9 cellular contexts compared by ENCODE assay signal in the genomic region with DNA sequence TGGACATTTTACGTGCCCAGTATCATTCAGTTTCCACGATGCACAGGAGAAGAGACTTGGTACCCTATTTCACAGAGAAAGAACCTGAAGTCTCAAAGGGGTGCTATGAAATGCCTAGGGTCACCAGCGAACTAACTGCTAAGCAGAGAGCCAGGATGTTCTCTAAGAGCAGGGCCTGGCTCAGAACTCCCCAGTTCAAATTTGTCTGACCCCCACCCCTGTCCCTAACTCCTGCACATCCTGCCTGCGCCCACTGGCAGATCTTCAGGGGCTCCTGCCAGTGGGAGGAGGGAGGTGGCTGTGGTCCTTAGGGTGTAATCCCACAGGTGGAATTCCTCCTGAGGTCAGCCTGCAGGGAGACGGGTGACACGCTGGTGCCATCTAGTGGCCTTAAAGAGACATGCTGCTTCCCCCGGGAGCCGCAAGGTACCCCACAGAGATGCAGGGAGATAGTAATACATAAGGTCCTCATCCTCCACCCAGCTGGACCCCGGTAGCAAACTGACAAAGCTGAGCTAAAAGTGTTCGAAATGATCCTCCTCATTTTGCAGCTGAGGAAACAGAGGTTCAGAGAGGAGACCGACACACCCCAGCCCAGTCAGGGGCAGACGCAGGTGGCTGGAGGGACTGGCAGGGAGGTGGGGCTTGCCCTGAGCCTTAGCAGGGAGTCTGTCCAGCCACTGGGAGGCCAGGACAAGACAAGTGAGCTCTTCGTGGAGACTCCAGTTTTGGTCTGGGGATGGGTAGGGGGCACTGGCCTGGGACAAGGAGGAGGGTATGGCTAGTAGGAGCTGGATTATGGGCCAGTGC. TPM values are rescaled to one million over a fixed set of nuclear protein-coding genes. Genes with fewer than 3 reads are reported as not detected.
DNase-seq lines count a peak whose midpoint lies in the region; ATAC-seq and TF ChIP-seq lines count a peak whose summit lies in the region.
"Had no signal": no experiment of that assay in that cellular context is flagged by ENCODE, and none has a peak within 500 bp of the region (broad histone marks: within the 10 kb centered on the region; RNA-seq: fewer than 3 reads in every experiment).

No MANE protein-coding gene starts in this region.

- no peak for TF ChIP-seq POLR2A in esophagus muscularis mucosa (IDR thresholded peaks at IDR 0.05; ENCODE audit: low read depth)

- H3K4me3 ChIP-seq in esophagus muscularis mucosa = no peak overlapping the region

- no peaks in the 10 kb centered on the region for H3K9me3 ChIP-seq in esophagus muscularis mucosa

- no peaks in the 10 kb centered on the region for H3K36me3 ChIP-seq in esophagus muscularis mucosa

- H3K36me3 Mint-ChIP-seq in stimulated activated naive B cell treated with anti-CD40 and anti-IgM and Interleukin-4, amounts not matched to agents 10 μg/mL and 1 μg/mL and 100 μg/mL, for 72 hours = no peaks in the 10 kb centered on the region

- CTCF ChIA-PET in HEK293T (lab: Yijun Ruan, JAX) = interaction anchor here (0.5 to 2.4 kb wide), 8 partner anchors 13 to 232 kb away, joined by 3 to 11 read pairs (median 4); no protein-coding TSS in a partner anchor

- peaks cover 14 to 29% (median 28%) of the 10 kb centered on the region in 4 donors for H3K4me1 ChIP-seq in esophagus muscularis mucosa

- POLR2A ChIA-PET in HEK293T (lab: Yijun Ruan, JAX) = no interaction called here

- peak; percentile 78 to 83 for ATAC-seq in stimulated activated naive B cell treated with anti-CD40 and anti-IgM and Interleukin-4, amounts not matched to agents 10 μg/mL and 1 μg/mL and 100 μg/mL, for 72 hours (replicated peaks)
- ATAC-seq in GM18511 (IDR thresholded peaks at IDR 0.05; ENCODE audit: unreplicated experiment) = no peak

- no peak overlapping the region for H3K4me3 Mint-ChIP-seq in stimulated activated naive B cell treated with anti-CD40 and anti-IgM and Interleukin-4, amounts not matched to agents 10 μg/mL and 1 μg/mL and 100 μg/mL, for 72 hours

- peak; percentile 93 to 96 (median 95) for TF ChIP-seq CTCF in esophagus muscularis mucosa (IDR thresholded peaks at IDR 0.05)

- H3K27me3 ChIP-seq in esophagus muscularis mucosa = no peaks in the 10 kb centered on the region

- DNase-seq in C1 segment of cervical spinal cord (lab: John Stamatoyannopoulos, UW) (peak in 9 of 14 donors; percentile 4 to 53 (median 30)), HEK293T (ENCODE audit: extremely low spot score) (peak; percentile 91), NOMO-1 treated with DMSO at 0.1 percent for 48 hours (lab: John Stamatoyannopoulos, UW; ENCODE audit: unreplicated experiment) (peak; percentile 16), activated T-cell treated with anti-CD3 and anti-CD28 coated beads for 24 hours (ENCODE audit: low read depth) (peak; percentile 45), esophagus muscularis mucosa (ENCODE audit: extremely low spot score) (no peak), myocyte (ENCODE audit: low read depth) (peak; percentile 68)
- peak; percentile 38 for DNase-seq in stimulated activated naive B cell treated with anti-CD40 and anti-IgM and Interleukin-4, amounts not matched to agents 10 μg/mL and 1 μg/mL and 100 μg/mL, for 72 hours

- TF ChIP-seq EP300 in esophagus muscularis mucosa (IDR thresholded peaks at IDR 0.05) = no peak

- no peak overlapping the region for H3K27ac Mint-ChIP-seq in stimulated activated naive B cell treated with anti-CD40 and anti-IgM and Interleukin-4, amounts not matched to agents 10 μg/mL and 1 μg/mL and 100 μg/mL, for 72 hours

- peak overlapping the region in 3 of 4 donors; percentile 33 to 75 (median 62) for H3K27ac ChIP-seq in esophagus muscularis mucosa (replicated peaks in 1 of 4)

- intact Hi-C loops in esophagus muscularis mucosa (cut with DNase I) = loop anchor here (1.0 to 2.0 kb wide), 2 partner anchors 152 to 232 kb away; no protein-coding TSS in a partner anchor

- H3K9me3 Mint-ChIP-seq in stimulated activated naive B cell treated with anti-CD40 and anti-IgM and Interleukin-4, amounts not matched to agents 10 μg/mL and 1 μg/mL and 100 μg/mL, for 72 hours = peaks cover 0 to under 1% of the 10 kb centered on the region in 2 donors

- WGBS in esophagus muscularis mucosa = 42% methylated on average over 9 of the region's 13 CpGs

- H3K27me3 Mint-ChIP-seq in stimulated activated naive B cell treated with anti-CD40 and anti-IgM and Interleukin-4, amounts not matched to agents 10 μg/mL and 1 μg/mL and 100 μg/mL, for 72 hours = peaks cover 9 to 14% of the 10 kb centered on the region in 2 donors

- H3K4me1 Mint-ChIP-seq in stimulated activated naive B cell treated with anti-CD40 and anti-IgM and Interleukin-4, amounts not matched to agents 10 μg/mL and 1 μg/mL and 100 μg/mL, for 72 hours = peaks cover 8 to 9% of the 10 kb centered on the region in 2 donors

TF ChIP-seq in HEK293T, 16 proteins besides CTCF, POLR2A, EP300 and RAD21:
- no peak for TF ChIP-seq ARNT (IDR thresholded peaks at IDR 0.05)
- no peak for TF ChIP-seq FOXA1 (IDR thresholded peaks at IDR 0.05)
- no peak for TF ChIP-seq SP1 (IDR thresholded peaks at IDR 0.05)
- TF ChIP-seq HDGF (IDR thresholded peaks at IDR 0.05; ENCODE audit: borderline replicate concordance) = no peak
- TF ChIP-seq NFRKB (IDR thresholded peaks at IDR 0.05) = no peak
- TF ChIP-seq, protein P1, sequence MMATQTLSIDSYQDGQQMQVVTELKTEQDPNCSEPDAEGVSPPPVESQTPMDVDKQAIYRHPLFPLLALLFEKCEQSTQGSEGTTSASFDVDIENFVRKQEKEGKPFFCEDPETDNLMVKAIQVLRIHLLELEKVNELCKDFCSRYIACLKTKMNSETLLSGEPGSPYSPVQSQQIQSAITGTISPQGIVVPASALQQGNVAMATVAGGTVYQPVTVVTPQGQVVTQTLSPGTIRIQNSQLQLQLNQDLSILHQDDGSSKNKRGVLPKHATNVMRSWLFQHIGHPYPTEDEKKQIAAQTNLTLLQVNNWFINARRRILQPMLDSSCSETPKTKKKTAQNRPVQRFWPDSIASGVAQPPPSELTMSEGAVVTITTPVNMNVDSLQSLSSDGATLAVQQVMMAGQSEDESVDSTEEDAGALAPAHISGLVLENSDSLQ (IDR thresholded peaks at IDR 0.05) = no peak
- no peak for TF ChIP-seq FOXM1 (IDR thresholded peaks at IDR 0.05; ENCODE audit: borderline replicate concordance)
- no peak for TF ChIP-seq BHLHE40 (IDR thresholded peaks at IDR 0.05; ENCODE audit: borderline replicate concordance)
- no peak for TF ChIP-seq TARDBP (IDR thresholded peaks at IDR 0.05)
- no peak for TF ChIP-seq ELF4 (IDR thresholded peaks at IDR 0.05)
- no peak for TF ChIP-seq LEF1 (IDR thresholded peaks at IDR 0.05; ENCODE audit: borderline replicate concordance)
- TF ChIP-seq FOXK2 (IDR thresholded peaks at IDR 0.05) = no peak
- no peak for TF ChIP-seq CTBP1 (IDR thresholded peaks at IDR 0.05; ENCODE audit: borderline replicate concordance)
- TF ChIP-seq L3MBTL2 (conservative IDR thresholded peaks at IDR 0.05) = no peak
- TF ChIP-seq SUZ12 (IDR thresholded peaks at IDR 0.05) = no peak
- TF ChIP-seq ZNF384 (IDR thresholded peaks at IDR 0.05) = no peak
TF ChIP-seq in HEK293T: peak in this region for 0.

RNA-seq across cellular contexts. Expression of a gene that starts 34.1 kb away (rescaled TPM):
- 1 to 10 TPM in 1 of 4 donors, under 1 TPM in 1, not detected in 2; 0.63 to 3.0 TPM for total RNA-seq in esophagus muscularis mucosa
- 3.9 and 6.2 TPM in 2 replicates for total RNA-seq in myocyte
- polyA plus RNA-seq in myocyte (2012) = 1.8 TPM
- total RNA-seq: subcutaneous adipose tissue had no signal

RNA-seq across cellular contexts. Expression of a gene that starts 42.4 kb away (rescaled TPM):
- total RNA-seq in esophagus muscularis mucosa (10 to 100 TPM; 18.4 to 53.6 (median 31.7) TPM), myocyte (0.36 and 0.45 TPM in 2 replicates)
- 0.37 TPM for polyA plus RNA-seq in myocyte (2012)

Comparison
In these comparisons a context has a peak if more than half of its experiments do, and no peak if none do; other contexts are left out.
1. RNA of a gene that starts 42.4 kb away (total RNA-seq): 18.4 to 53.6 TPM in esophagus muscularis mucosa; 0.36 to 0.45 TPM in myocyte; every median in the first group is over 10 times any median in the second.